Comparison of ENCODE assay signal across 7 cellular contexts in genomic region chr6:166958926-166959861, GRCh38. TPM values are rescaled to one million over a fixed set of nuclear protein-coding genes. Genes with fewer than 3 reads are reported as not detected.
A peak's percentile ranks its signal among the peaks of the same experiment; 100 is the strongest.
DNase-seq lines count a peak whose midpoint lies in the region; ATAC-seq, FAIRE-seq and TF ChIP-seq lines count a peak whose summit lies in the region.

No MANE protein-coding gene starts in this region.

- peak overlapping the region in 1 of 59 donors; percentile 1 for H3K4me3 ChIP-seq in dorsolateral prefrontal cortex

- peak; percentile 14 for ATAC-seq in GM21423 (IDR thresholded peaks at IDR 0.05; ENCODE audit: unreplicated experiment)
- ATAC-seq in HG03159 (IDR thresholded peaks at IDR 0.05; ENCODE audit: unreplicated experiment), result no peak
- ATAC-seq in HG02763 (IDR thresholded peaks at IDR 0.05; ENCODE audit: unreplicated experiment), result no peak

- FAIRE-seq in frontal cortex (lab: Jason Lieb, UNC), result no peak

- intact Hi-C loops in dorsolateral prefrontal cortex (cut with DNase I), result loop anchor here in 1 of 2 donors (10.0 kb wide), 1 partner anchor 94 kb away; no protein-coding TSS in a partner anchor

- no peaks in the 10 kb centered on the region for H3K27me3 ChIP-seq in dorsolateral prefrontal cortex

- H3K27ac ChIP-seq in dorsolateral prefrontal cortex, result peak overlapping the region in 47 of 59 donors; percentile 2 to 94 (median 51)

- DNase-seq in dorsolateral prefrontal cortex, result no peak
- DNase-seq in pons (ENCODE audit: low spot score), result peak; percentile 80
- DNase-seq in frontal cortex (ENCODE audit: low spot score in 2 of 2), result no peak

- no peak for TF ChIP-seq CTCF in dorsolateral prefrontal cortex (IDR thresholded peaks at IDR 0.05 in 54 of 56, conservative IDR thresholded peaks at IDR 0.05 in 2 of 56; ENCODE audit: low read depth in 1 of 56, partially characterized antibody in 56 of 56)

- peak; percentile 39; the same call in 1 of the 2 replicates for TF ChIP-seq POLR2A in Raji (IDR thresholded peaks at IDR 0.05; ENCODE audit: insufficient read depth, low read depth, low read length)

RNA-seq across cellular contexts. Expression of gene RNASET2, which starts 2.8 kb away (rescaled TPM):
- total RNA-seq in dorsolateral prefrontal cortex, result 100 to 1,000 TPM in 8 of 120 experiments, 10 to 100 TPM in 112; 26.9 to 141 (median 66.3) TPM
- 16.7 TPM for total RNA-seq in frontal cortex

RNA-seq across cellular contexts. Expression of gene CEP43, which starts 40.0 kb away (rescaled TPM):
- total RNA-seq in dorsolateral prefrontal cortex, result 10 to 100 TPM; 17.9 to 39.4 (median 27.8) TPM
- total RNA-seq in frontal cortex, result 75.8 TPM
